26 cellular contexts compared by ENCODE assay signal in the genomic region with DNA sequence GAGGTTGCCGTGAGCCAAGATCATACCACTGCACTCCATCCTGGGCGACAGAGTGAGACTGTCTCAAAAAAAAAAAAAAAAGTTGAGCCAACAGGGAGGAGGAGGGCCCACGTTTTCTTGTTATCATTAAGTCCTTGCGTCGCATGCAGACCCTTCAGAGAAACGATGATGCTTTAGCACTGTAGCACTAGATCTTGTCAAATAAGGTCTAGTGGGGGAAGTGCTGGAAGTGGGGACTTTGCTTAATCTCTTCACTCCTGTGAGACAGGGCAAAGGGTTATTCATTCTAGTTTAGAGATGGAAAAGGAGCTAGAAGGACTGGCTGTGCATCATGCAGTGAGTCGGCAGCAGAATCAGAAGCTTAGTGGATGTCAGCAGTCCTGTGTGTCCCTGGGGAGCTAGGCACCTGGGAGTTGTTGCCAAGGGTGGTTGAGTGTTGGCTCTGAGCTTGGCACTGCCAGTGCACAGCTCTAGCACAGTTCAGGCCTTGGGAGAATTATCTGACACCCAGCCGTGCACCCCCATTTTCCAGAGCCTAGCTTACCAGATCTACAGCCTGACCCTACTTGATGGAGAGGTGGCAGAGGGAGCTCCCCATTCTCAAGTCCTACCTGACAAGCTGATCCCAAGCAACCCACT. TPM values are rescaled to one million over a fixed set of nuclear protein-coding genes. Genes with fewer than 3 reads are reported as not detected.
A peak's percentile ranks its signal among the peaks of the same experiment; 100 is the strongest.
DNase-seq lines count a peak whose midpoint lies in the region; ATAC-seq and TF ChIP-seq lines count a peak whose summit lies in the region.
"Had no signal": no experiment of that assay in that cellular context is flagged by ENCODE, and none has a peak within 500 bp of the region (broad histone marks: within the 10 kb centered on the region; RNA-seq: fewer than 3 reads in every experiment).

No MANE protein-coding gene starts in this region.

- H3K4me1 Mint-ChIP-seq in endodermal cell = peaks cover 41% of the 10 kb centered on the region
- H3K4me1 Mint-ChIP-seq: activated naive CD8-positive, alpha-beta T cell treated with anti-CD3 and anti-CD28 coated beads, Interleukin-2, amount 50 U/mL, for 24 hours; GM23338 had no signal

- intact Hi-C loops in right cardiac atrium (cut with DNase I) (no loop called here), sciatic nerve (cut with DNase I) (no loop called here)

- H3K9me3 Mint-ChIP-seq in endodermal cell = no peaks in the 10 kb centered on the region
- H3K9me3 Mint-ChIP-seq: activated naive CD8-positive, alpha-beta T cell treated with anti-CD3 and anti-CD28 coated beads, Interleukin-2, amount 50 U/mL, for 24 hours; CD8-positive, alpha-beta T cell; GM23338; neural progenitor cell had no signal

- H3K27me3 ChIP-seq in endodermal cell (ENCODE audit: control insufficient read depth, insufficient read depth, low read length, poor library complexity, severe bottlenecking) (peaks cover 16% of the 10 kb centered on the region), right cardiac atrium (ENCODE audit: control insufficient read depth, insufficient read depth) (no peaks in the 10 kb centered on the region)
- H3K27me3 ChIP-seq: body of pancreas, MG63, neural progenitor cell had no signal

- H3K27me3 Mint-ChIP-seq in endodermal cell (ENCODE audit: insufficient read depth) = peaks cover 42% of the 10 kb centered on the region
- H3K27me3 Mint-ChIP-seq: activated naive CD8-positive, alpha-beta T cell treated with anti-CD3 and anti-CD28 coated beads, Interleukin-2, amount 50 U/mL, for 24 hours had no signal

- H3K4me1 ChIP-seq in endodermal cell (ENCODE audit: control insufficient read depth, insufficient read depth, low read length) (peaks cover 7% of the 10 kb centered on the region), right cardiac atrium (ENCODE audit: control insufficient read depth, insufficient read depth, low read length) (no peaks in the 10 kb centered on the region)
- H3K4me1 ChIP-seq: body of pancreas had no signal

- ATAC-seq in right cardiac atrium (peak; percentile 73 to 78), sciatic nerve (no peak), GM19035 (IDR thresholded peaks at IDR 0.05; ENCODE audit: unreplicated experiment) (no peak)
- ATAC-seq: activated naive CD8-positive, alpha-beta T cell treated with anti-CD3 and anti-CD28 coated beads, Interleukin-2, amount 50 U/mL, for 24 hours; body of pancreas; CD8-positive, alpha-beta T cell; GM23338 had no signal

- H3K9ac ChIP-seq in endodermal cell (ENCODE audit: extremely low read depth, low read length, poor library complexity, severe bottlenecking) = no peak overlapping the region
- H3K9ac ChIP-seq: neural progenitor cell had no signal

- H3K4me3 ChIP-seq in endodermal cell (ENCODE audit: low read length) (no peak overlapping the region), right cardiac atrium (ENCODE audit: low read length) (no peak overlapping the region)
- H3K4me3 ChIP-seq: body of pancreas, GM23338, MG63, neural progenitor cell had no signal

- H3K4me3 Mint-ChIP-seq in endodermal cell = peak overlapping the region; percentile 3
- H3K4me3 Mint-ChIP-seq: activated naive CD8-positive, alpha-beta T cell treated with anti-CD3 and anti-CD28 coated beads, Interleukin-2, amount 50 U/mL, for 24 hours; CD8-positive, alpha-beta T cell; GM23338; neural progenitor cell had no signal

- H3K9me3 ChIP-seq in endodermal cell (ENCODE audit: control insufficient read depth, low read length) = no peaks in the 10 kb centered on the region
- no peaks in the 10 kb centered on the region for H3K9me3 ChIP-seq in right cardiac atrium (ENCODE audit: control insufficient read depth, low read length)
- H3K9me3 ChIP-seq: body of pancreas, MG63 had no signal

- peak overlapping the region; percentile 66 for H3K27ac Mint-ChIP-seq in endodermal cell
- H3K27ac Mint-ChIP-seq: activated naive CD8-positive, alpha-beta T cell treated with anti-CD3 and anti-CD28 coated beads, Interleukin-2, amount 50 U/mL, for 24 hours; CD8-positive, alpha-beta T cell; GM23338; neural progenitor cell had no signal

- TF ChIP-seq CTCF in endodermal cell (conservative IDR thresholded peaks at IDR 0.05) = no peak

- no peaks in the 10 kb centered on the region for H3K36me3 ChIP-seq in endodermal cell (ENCODE audit: control insufficient read depth, insufficient read depth, low read length)
- H3K36me3 ChIP-seq: MG63, neural progenitor cell had no signal

- DNase-seq in NCI-H82 (lab: John Stamatoyannopoulos, UW) (peak; percentile 34), NCI-H82 treated with DMSO at 0.1 percent for 48 hours (lab: John Stamatoyannopoulos, UW; ENCODE audit: unreplicated experiment) (no peak), endodermal cell (peak; percentile 44), right cardiac atrium (peak in 1 of 3 donors; percentile 58), sciatic nerve (ENCODE audit: low spot score) (no peak), NCI-H226 (no peak)
- no peak for DNase-seq in activated CD8-positive, alpha-beta memory T cell treated with anti-CD3 and anti-CD28 coated beads for 24 hours
- DNase-seq: activated gamma-delta T cell treated with Interleukin-2 at 50 U/mL for 16 hours; activated naive CD8-positive, alpha-beta T cell treated with anti-CD3 and anti-CD28 coated beads, Interleukin-2, amount 50 U/mL, for 24 hours; activated T-cell treated with anti-CD3 and anti-CD28 coated beads, Interleukin-2, amount 50 U/mL, for 1 hour; AML-193; body of pancreas; CD8-positive, alpha-beta T cell; effector CD4-positive, alpha-beta T cell; erythroblast; foreskin melanocyte; GDM1; hypothalamus; KBM-7; MG63; T-helper 9 cell; trophoblast cell had no signal

- H3K27ac ChIP-seq in endodermal cell (ENCODE audit: low read depth, low read length) (no peak overlapping the region), right cardiac atrium (ENCODE audit: low read length) (no peak overlapping the region)
- H3K27ac ChIP-seq: body of pancreas, neural progenitor cell had no signal

- WGBS in endodermal cell (ENCODE audit: insufficient coverage in 1 of 2, insufficient read length in 1 of 2), 2 experiments = 87 to 94% methylated on average over 4 to 8 of the region's 8 CpGs
- WGBS in right cardiac atrium = 71% methylated on average over 8 of the region's 8 CpGs

- no peaks in the 10 kb centered on the region for H3K36me3 Mint-ChIP-seq in endodermal cell (ENCODE audit: low read depth)
- H3K36me3 Mint-ChIP-seq: neural progenitor cell had no signal

RNA-seq across cellular contexts. Expression of gene TBX2, which starts 33.4 kb away (rescaled TPM):
- total RNA-seq in endodermal cell (under 1 TPM in 1 of 2 donors, not detected in 1; 0.07 TPM), right cardiac atrium (10 to 100 TPM in 2 of 4 donors, 1 to 10 TPM in 2; 5.9 to 12.4 (median 8.1) TPM), sciatic nerve (42.4 TPM)
- 2.8 TPM for polyA plus RNA-seq in endodermal cell (2013, experiment 1 of 2)
- polyA plus RNA-seq in endodermal cell (2013, experiment 2 of 2) = 2.1 TPM
- polyA plus RNA-seq in right cardiac atrium = 9.5 TPM
- total RNA-seq: CD8-positive, alpha-beta T cell; GM23338; OCI-LY7 had no signal
- polyA plus RNA-seq: GM23338 had no signal

Comparison
In these comparisons a context has a peak if more than half of its experiments do, and no peak if none do; other contexts are left out.
1. DNase-seq: peak in NCI-H82 (single experiment) and endodermal cell (single experiment); none in NCI-H82 treated with DMSO at 0.1 percent for 48 hours (single experiment), activated CD8-positive, alpha-beta memory T cell treated with anti-CD3 and anti-CD28 coated beads for 24 hours (single experiment), sciatic nerve (single experiment) and NCI-H226 (single experiment).
2. ATAC-seq: peak in right cardiac atrium (2 of 2); none in sciatic nerve (single experiment) and GM19035 (single experiment).
3. RNA of gene TBX2, which starts 33.4 kb away (total RNA-seq): 42.4 TPM in sciatic nerve (single experiment) and 5.9 to 12.4 TPM in right cardiac atrium; 0.07 TPM in endodermal cell; every median in the first group is over 4 times any median in the second.